Comparison of ENCODE assay signal across 1 cellular context in the genomic region with DNA sequence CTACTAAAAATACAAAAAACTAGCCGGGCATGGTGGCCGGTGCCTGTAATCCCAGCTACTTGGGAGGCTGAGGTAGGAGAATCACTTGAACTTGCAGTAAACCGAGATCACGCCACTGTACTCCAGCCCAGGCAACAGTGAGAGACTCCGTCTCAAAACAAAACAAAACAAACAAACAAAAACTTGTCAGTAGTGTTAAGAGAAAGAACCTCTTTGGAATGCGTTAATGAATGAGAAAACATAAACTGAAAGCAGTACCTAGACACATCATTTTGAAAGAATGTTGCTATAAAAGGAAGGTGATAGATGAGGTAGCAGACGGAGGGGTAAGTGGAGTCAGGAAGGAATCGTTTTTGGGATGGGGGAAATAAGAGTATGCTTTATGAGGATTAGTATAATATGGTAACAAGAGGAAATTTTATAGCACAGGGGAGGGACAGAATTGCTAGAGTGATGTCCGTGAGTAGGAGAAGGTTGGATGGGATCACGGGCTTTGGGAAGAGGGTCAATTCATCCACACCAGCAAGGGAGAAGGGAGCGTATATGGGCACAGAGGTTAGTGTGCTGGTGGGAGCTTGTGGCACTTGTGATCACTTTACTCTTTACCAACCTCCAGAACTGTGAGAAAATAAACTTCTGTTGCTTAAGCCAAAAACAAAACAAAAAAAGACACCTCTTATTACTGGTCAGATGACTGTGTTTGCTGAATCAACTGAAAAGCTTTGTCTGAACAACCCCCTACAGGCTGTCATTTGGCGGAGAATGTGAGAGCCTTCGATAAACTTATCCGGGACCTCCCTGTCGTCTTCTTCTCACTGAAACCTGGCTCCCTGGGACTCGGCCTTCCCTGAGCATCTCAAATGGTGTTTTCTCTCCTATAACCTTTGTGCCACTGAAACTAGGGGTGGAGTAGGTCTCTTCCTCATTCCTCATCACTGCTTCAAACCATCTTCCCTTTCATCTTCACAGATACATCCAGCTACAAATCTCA.
TF ChIP-seq lines count a peak whose summit lies in the region.

No MANE protein-coding gene starts in this region.

TF ChIP-seq in GM23338, 12 proteins besides CTCF, POLR2A, EP300 and RAD21 (continued from another document):
- TF ChIP-seq REST (IDR thresholded peaks at IDR 0.05; ENCODE audit: unreplicated experiment) (no peak), ZNF114 (CRISPR knock-in tag; IDR thresholded peaks at IDR 0.05) (no peak), NANOG (IDR thresholded peaks at IDR 0.05; ENCODE audit: borderline replicate concordance) (no peak), CREB1 (CRISPR knock-in tag; IDR thresholded peaks at IDR 0.05; ENCODE audit: low read depth) (no peak), EZH2phosphoT487 (IDR thresholded peaks at IDR 0.05; ENCODE audit: unreplicated experiment) (no peak), ZNF331 (CRISPR knock-in tag; IDR thresholded peaks at IDR 0.05; ENCODE audit: low read depth) (no peak), STAT1 (IDR thresholded peaks at IDR 0.05; ENCODE audit: unreplicated experiment) (no peak), JUNB (IDR thresholded peaks at IDR 0.05; ENCODE audit: unreplicated experiment) (no peak), POLR2AphosphoS5 (IDR thresholded peaks at IDR 0.05; ENCODE audit: low read depth) (no peak), EZH2 (IDR thresholded peaks at IDR 0.05; ENCODE audit: low read depth, unreplicated experiment) (no peak)
- TF ChIP-seq, protein P1, sequence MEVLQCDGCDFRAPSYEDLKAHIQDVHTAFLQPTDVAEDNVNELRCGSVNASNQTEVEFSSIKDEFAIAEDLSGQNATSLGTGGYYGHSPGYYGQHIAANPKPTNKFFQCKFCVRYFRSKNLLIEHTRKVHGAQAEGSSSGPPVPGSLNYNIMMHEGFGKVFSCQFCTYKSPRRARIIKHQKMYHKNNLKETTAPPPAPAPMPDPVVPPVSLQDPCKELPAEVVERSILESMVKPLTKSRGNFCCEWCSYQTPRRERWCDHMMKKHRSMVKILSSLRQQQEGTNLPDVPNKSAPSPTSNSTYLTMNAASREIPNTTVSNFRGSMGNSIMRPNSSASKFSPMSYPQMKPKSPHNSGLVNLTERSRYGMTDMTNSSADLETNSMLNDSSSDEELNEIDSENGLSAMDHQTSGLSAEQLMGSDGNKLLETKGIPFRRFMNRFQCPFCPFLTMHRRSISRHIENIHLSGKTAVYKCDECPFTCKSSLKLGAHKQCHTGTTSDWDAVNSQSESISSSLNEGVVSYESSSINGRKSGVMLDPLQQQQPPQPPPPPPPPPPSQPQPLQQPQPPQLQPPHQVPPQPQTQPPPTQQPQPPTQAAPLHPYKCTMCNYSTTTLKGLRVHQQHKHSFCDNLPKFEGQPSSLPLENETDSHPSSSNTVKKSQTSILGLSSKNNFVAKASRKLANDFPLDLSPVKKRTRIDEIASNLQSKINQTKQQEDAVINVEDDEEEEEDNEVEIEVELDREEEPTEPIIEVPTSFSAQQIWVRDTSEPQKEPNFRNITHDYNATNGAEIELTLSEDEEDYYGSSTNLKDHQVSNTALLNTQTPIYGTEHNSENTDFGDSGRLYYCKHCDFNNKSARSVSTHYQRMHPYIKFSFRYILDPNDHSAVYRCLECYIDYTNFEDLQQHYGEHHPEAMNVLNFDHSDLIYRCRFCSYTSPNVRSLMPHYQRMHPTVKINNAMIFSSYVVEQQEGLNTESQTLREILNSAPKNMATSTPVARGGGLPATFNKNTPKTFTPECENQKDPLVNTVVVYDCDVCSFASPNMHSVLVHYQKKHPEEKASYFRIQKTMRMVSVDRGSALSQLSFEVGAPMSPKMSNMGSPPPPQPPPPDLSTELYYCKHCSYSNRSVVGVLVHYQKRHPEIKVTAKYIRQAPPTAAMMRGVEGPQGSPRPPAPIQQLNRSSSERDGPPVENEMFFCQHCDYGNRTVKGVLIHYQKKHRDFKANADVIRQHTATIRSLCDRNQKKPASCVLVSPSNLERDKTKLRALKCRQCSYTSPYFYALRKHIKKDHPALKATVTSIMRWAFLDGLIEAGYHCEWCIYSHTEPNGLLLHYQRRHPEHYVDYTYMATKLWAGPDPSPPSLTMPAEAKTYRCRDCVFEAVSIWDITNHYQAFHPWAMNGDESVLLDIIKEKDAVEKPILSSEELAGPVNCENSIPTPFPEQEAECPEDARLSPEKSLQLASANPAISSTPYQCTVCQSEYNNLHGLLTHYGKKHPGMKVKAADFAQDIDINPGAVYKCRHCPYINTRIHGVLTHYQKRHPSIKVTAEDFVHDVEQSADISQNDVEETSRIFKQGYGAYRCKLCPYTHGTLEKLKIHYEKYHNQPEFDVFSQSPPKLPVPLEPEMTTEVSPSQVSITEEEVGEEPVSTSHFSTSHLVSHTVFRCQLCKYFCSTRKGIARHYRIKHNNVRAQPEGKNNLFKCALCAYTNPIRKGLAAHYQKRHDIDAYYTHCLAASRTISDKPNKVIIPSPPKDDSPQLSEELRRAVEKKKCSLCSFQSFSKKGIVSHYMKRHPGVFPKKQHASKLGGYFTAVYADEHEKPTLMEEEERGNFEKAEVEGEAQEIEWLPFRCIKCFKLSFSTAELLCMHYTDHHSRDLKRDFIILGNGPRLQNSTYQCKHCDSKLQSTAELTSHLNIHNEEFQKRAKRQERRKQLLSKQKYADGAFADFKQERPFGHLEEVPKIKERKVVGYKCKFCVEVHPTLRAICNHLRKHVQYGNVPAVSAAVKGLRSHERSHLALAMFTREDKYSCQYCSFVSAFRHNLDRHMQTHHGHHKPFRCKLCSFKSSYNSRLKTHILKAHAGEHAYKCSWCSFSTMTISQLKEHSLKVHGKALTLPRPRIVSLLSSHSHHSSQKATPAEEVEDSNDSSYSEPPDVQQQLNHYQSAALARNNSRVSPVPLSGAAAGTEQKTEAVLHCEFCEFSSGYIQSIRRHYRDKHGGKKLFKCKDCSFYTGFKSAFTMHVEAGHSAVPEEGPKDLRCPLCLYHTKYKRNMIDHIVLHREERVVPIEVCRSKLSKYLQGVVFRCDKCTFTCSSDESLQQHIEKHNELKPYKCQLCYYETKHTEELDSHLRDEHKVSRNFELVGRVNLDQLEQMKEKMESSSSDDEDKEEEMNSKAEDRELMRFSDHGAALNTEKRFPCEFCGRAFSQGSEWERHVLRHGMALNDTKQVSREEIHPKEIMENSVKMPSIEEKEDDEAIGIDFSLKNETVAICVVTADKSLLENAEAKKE (CRISPR knock-in tag; IDR thresholded peaks at IDR 0.05): no peak
